Comparison of ENCODE assay signal across 20 cellular contexts in the genomic region with DNA sequence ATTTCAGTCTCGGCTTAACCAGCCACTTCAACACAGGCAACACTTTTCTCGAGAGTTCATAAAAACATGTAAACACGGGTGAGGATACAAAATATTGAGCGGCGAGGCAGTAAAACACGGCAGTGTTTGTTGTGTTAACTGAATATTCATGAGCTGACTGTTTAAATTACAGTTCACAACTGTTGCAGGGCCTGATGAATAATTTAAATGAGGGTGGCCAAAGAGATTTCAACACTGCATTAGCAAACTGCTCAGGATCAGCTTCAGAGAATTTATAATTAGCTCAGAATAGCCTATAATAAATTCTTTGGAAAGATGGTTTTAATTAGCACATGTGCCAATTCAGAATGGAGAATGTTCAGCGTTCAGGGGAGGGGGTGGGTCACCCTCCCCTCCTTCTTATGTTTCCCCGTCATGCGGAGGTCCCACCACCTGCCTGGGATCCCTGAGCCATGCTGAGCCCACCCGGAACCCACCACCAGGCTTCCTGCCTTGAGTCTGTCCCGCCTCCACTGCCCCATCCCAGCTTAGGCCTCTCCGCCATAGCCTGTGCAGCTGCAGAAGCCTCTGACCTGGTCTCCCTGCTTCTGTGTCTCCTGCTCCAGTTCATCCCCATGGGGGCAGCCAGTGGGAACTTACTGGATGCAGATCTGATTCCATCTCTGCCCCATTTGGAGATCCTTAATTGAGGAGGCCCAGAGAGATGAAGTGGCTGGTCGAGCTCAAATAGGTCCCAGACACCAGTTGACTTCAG.
DNase-seq lines count a peak whose midpoint lies in the region; ATAC-seq and TF ChIP-seq lines count a peak whose summit lies in the region.
"Had no signal": no experiment of that assay in that cellular context is flagged by ENCODE, and none has a peak within 500 bp of the region (broad histone marks: within the 10 kb centered on the region; RNA-seq: fewer than 3 reads in every experiment).

No MANE protein-coding gene starts in this region.

- H3K27me3 Mint-ChIP-seq in CD4-positive, CD25-positive, alpha-beta regulatory T cell, result peaks cover 10% of the 10 kb centered on the region
- peaks cover 37% of the 10 kb centered on the region for H3K27me3 Mint-ChIP-seq in central memory CD8-positive, alpha-beta T cell

- no peaks in the 10 kb centered on the region for H3K27me3 ChIP-seq in CD4-positive, CD25-positive, alpha-beta regulatory T cell (ENCODE audit: control insufficient read depth, insufficient read depth, low read length)
- H3K27me3 ChIP-seq in GM23248 (replicated peaks; ENCODE audit: insufficient read depth), result no peaks in the 10 kb centered on the region
- H3K27me3 ChIP-seq: adrenal gland, tibial nerve had no signal

- peaks cover 19% of the 10 kb centered on the region for H3K4me1 ChIP-seq in CD4-positive, CD25-positive, alpha-beta regulatory T cell (ENCODE audit: control insufficient read depth, insufficient read depth, low read length, poor library complexity, severe bottlenecking)
- peaks cover 10% of the 10 kb centered on the region for H3K4me1 ChIP-seq in GM23248 (ENCODE audit: insufficient read depth)
- H3K4me1 ChIP-seq: adrenal gland, lower lobe of right lung, tibial nerve had no signal

- no peaks in the 10 kb centered on the region for H3K79me2 ChIP-seq in GM23248 (ENCODE audit: insufficient read depth)

- H3K4me2 ChIP-seq in GM23248 (ENCODE audit: unreplicated experiment), result peak overlapping the region; percentile 24
- H3K4me2 ChIP-seq: BLaER1 had no signal

- H3K4me3 ChIP-seq in CD4-positive, CD25-positive, alpha-beta regulatory T cell (ENCODE audit: low read depth, low read length), result no peak overlapping the region
- H3K4me3 ChIP-seq in GM23248, result no peak overlapping the region
- H3K4me3 ChIP-seq: adrenal gland, BLaER1, lower lobe of right lung, tibial nerve had no signal

- H3F3A ChIP-seq in GM23248 (ENCODE audit: insufficient read depth), result no peaks in the 10 kb centered on the region

- no peaks in the 10 kb centered on the region for H4K20me1 ChIP-seq in GM23248 (ENCODE audit: insufficient read depth)
- H4K20me1 ChIP-seq: BLaER1 had no signal

- DNase-seq in CD4-positive, CD25-positive, alpha-beta regulatory T cell, result no peak
- DNase-seq in GM23248 (peak; percentile 53), renal cortical epithelial cell (ENCODE audit: low read depth) (peak; percentile 51), Ammon's horn (ENCODE audit: low spot score) (no peak), DMS53 (lab: John Stamatoyannopoulos, UW) (no peak)
- no peak for DNase-seq in central memory CD8-positive, alpha-beta T cell (ENCODE audit: low spot score in 2 of 2)
- DNase-seq: activated T-cell treated with anti-CD3 and anti-CD28 coated beads, Interleukin-2, amount 50 U/mL, for 72 hours; GF-D8; lower lobe of right lung; NCI-H774; OCI-M1; right cardiac atrium; SHP77 treated with DMSO at 0.1 percent for 48 hours; stimulated activated naive CD4-positive, alpha-beta T cell had no signal

- H3K9ac ChIP-seq in GM23248, result 0 out of 2 replicates have a peak overlapping the region, but pooled peaks have one; percentile 12
- H3K9ac ChIP-seq: BLaER1 had no signal

- no peaks in the 10 kb centered on the region for H3K9me3 ChIP-seq in CD4-positive, CD25-positive, alpha-beta regulatory T cell (ENCODE audit: control insufficient read depth in 2 of 2, low read length in 2 of 2)
- H3K9me3 ChIP-seq in GM23248 (ENCODE audit: low read depth), result no peaks in the 10 kb centered on the region
- H3K9me3 ChIP-seq: adrenal gland, BLaER1, lower lobe of right lung, tibial nerve had no signal

- no peak overlapping the region for H2AFZ ChIP-seq in GM23248

- H3K9me2 ChIP-seq in GM23248 (ENCODE audit: insufficient read depth), result no peaks in the 10 kb centered on the region

- no peak overlapping the region for H3K27ac ChIP-seq in CD4-positive, CD25-positive, alpha-beta regulatory T cell (ENCODE audit: insufficient read depth, low read length, poor library complexity, severe bottlenecking)
- H3K27ac ChIP-seq in GM23248, result no peak overlapping the region
- H3K27ac ChIP-seq: adrenal gland, BLaER1, lower lobe of right lung, tibial nerve, VCaP had no signal

- no peaks in the 10 kb centered on the region for H3K9me3 Mint-ChIP-seq in CD4-positive, CD25-positive, alpha-beta regulatory T cell
- no peaks in the 10 kb centered on the region for H3K9me3 Mint-ChIP-seq in central memory CD8-positive, alpha-beta T cell
- H3K9me3 Mint-ChIP-seq: activated T-cell treated with anti-CD3 and anti-CD28 coated beads, Interleukin-2, amount 50 U/mL, for 72 hours; T-helper 1 cell treated with Interleukin-12 subunit alpha and Interleukin-12 subunit beta and Interleukin-4 antibody, amounts not matched to agents 30 μg/mL and 1 μg/mL, for 36 hours had no signal

- no peak for ATAC-seq in CD4-positive, CD25-positive, alpha-beta regulatory T cell (ENCODE audit: low read depth in 2 of 2)
- no peak for ATAC-seq in central memory CD8-positive, alpha-beta T cell (replicated peaks; ENCODE audit: extremely low read depth, poor library complexity, severe bottlenecking)
- ATAC-seq in GM18505 (IDR thresholded peaks at IDR 0.05; ENCODE audit: unreplicated experiment), result no peak
- ATAC-seq: activated T-cell treated with anti-CD3 and anti-CD28 coated beads, Interleukin-2, amount 50 U/mL, for 72 hours; lower lobe of right lung; right cardiac atrium had no signal

- 22 to 23% methylated on average over 13 of the region's 13 CpGs for WGBS in GM23248 (ENCODE audit: low coverage in 1 of 2, low lambda C conversion rate in 2 of 2, missing lambda C conversion rate in 2 of 2), 2 experiments

- H3K4me1 Mint-ChIP-seq in CD4-positive, CD25-positive, alpha-beta regulatory T cell, result peaks cover 0 to 54% (median 29%) of the 10 kb centered on the region in 4 donors
- H3K4me1 Mint-ChIP-seq in central memory CD8-positive, alpha-beta T cell, result peaks cover 51% of the 10 kb centered on the region

- H3K36me3 Mint-ChIP-seq in CD4-positive, CD25-positive, alpha-beta regulatory T cell, result no peaks in the 10 kb centered on the region
- H3K36me3 Mint-ChIP-seq in central memory CD8-positive, alpha-beta T cell (ENCODE audit: insufficient read depth), result peaks cover 2% of the 10 kb centered on the region

- peak overlapping the region in 2 of 3 donors; percentile 7 to 43 for H3K27ac Mint-ChIP-seq in CD4-positive, CD25-positive, alpha-beta regulatory T cell
- H3K27ac Mint-ChIP-seq in central memory CD8-positive, alpha-beta T cell (ENCODE audit: low read depth), result no peak overlapping the region
- H3K27ac Mint-ChIP-seq: T-helper 1 cell treated with Interleukin-12 subunit alpha and Interleukin-12 subunit beta and Interleukin-4 antibody, amounts not matched to agents 30 μg/mL and 1 μg/mL, for 36 hours had no signal

- no peaks in the 10 kb centered on the region for H3K36me3 ChIP-seq in CD4-positive, CD25-positive, alpha-beta regulatory T cell (ENCODE audit: control insufficient read depth, insufficient read depth, low read length)
- H3K36me3 ChIP-seq in GM23248 (ENCODE audit: low read depth), result no peaks in the 10 kb centered on the region
- H3K36me3 ChIP-seq: adrenal gland, BLaER1, lower lobe of right lung, tibial nerve had no signal

- no peak for TF ChIP-seq POLR2A in GM18505 (IDR thresholded peaks at IDR 0.05; ENCODE audit: borderline replicate concordance, extremely low read depth, insufficient read depth, insufficient read length)

- in situ Hi-C loops in GM23248 (cut with MboI), result no loop called here

- H3K4me3 Mint-ChIP-seq in CD4-positive, CD25-positive, alpha-beta regulatory T cell, result no peak overlapping the region
- H3K4me3 Mint-ChIP-seq in central memory CD8-positive, alpha-beta T cell, result peak overlapping the region; percentile 42
- H3K4me3 Mint-ChIP-seq: T-helper 1 cell treated with Interleukin-12 subunit alpha and Interleukin-12 subunit beta and Interleukin-4 antibody, amounts not matched to agents 30 μg/mL and 1 μg/mL, for 36 hours had no signal

Comparison
In these comparisons a context has a peak if more than half of its experiments do, and no peak if none do; other contexts are left out.
1. DNase-seq: peak in GM23248 (single experiment) and renal cortical epithelial cell (single experiment); none in CD4-positive, CD25-positive, alpha-beta regulatory T cell (0 of 3), central memory CD8-positive, alpha-beta T cell (0 of 2), Ammon's horn (single experiment) and DMS53 (single experiment).